ENCODE assay signal across 8 cellular contexts in genomic region chr6:155314773-155315515, GRCh38. TPM values are rescaled to one million over a fixed set of nuclear protein-coding genes. Genes with fewer than 3 reads are reported as not detected.
A peak's percentile ranks its signal among the peaks of the same experiment; 100 is the strongest.
DNase-seq lines count a peak whose midpoint lies in the region; ATAC-seq and TF ChIP-seq lines count a peak whose summit lies in the region.

No MANE protein-coding gene starts in this region.

- peak overlapping the region; percentile 92 to 98 (median 96) for H3K4me3 Mint-ChIP-seq in CD4-positive, alpha-beta memory T cell
- peak overlapping the region; percentile 99 for H3K4me3 Mint-ChIP-seq in activated CD4-positive, alpha-beta T cell treated with anti-CD3 and anti-CD28 coated beads, Interleukin-2, amount 10 ng/mL, durations not matched to agents 24 days and 14 days
- H3K4me3 Mint-ChIP-seq in naive thymus-derived CD8-positive, alpha-beta T cell, result peak overlapping the region; percentile 88 to 98 (median 96)

- peaks cover 12 to 48% (median 32%) of the 10 kb centered on the region in 4 donors for H3K4me1 Mint-ChIP-seq in CD4-positive, alpha-beta memory T cell
- peaks cover 28% of the 10 kb centered on the region for H3K4me1 Mint-ChIP-seq in activated CD4-positive, alpha-beta T cell treated with anti-CD3 and anti-CD28 coated beads, Interleukin-2, amount 10 ng/mL, durations not matched to agents 24 days and 14 days
- H3K4me1 Mint-ChIP-seq in naive thymus-derived CD8-positive, alpha-beta T cell, result peaks cover 8 to 49% (median 37%) of the 10 kb centered on the region in 4 donors

- no peaks in the 10 kb centered on the region for H3K27me3 Mint-ChIP-seq in CD4-positive, alpha-beta memory T cell
- peaks cover 2% of the 10 kb centered on the region for H3K27me3 Mint-ChIP-seq in activated CD4-positive, alpha-beta T cell treated with anti-CD3 and anti-CD28 coated beads, Interleukin-2, amount 10 ng/mL, durations not matched to agents 24 days and 14 days
- peaks cover 0 to 4% (median 2%) of the 10 kb centered on the region in 5 donors for H3K27me3 Mint-ChIP-seq in naive thymus-derived CD8-positive, alpha-beta T cell

- POLR2A ChIA-PET in CD4-positive, alpha-beta memory T cell (lab: Charles Lee; ENCODE audit: partially characterized antibody), result interaction anchor here (0.6 to 2.9 kb wide), 21 partner anchors 9 to 1706 kb away, joined by 3 to 18 read pairs (median 4); partner anchors contain the start of gene ARID1B
- POLR2A ChIA-PET in naive thymus-derived CD8-positive, alpha-beta T cell (lab: Charles Lee), result interaction anchor here (0.8 to 1.8 kb wide), 7 partner anchors 13 to 1707 kb away, joined by 3 to 6 read pairs (median 4); no protein-coding TSS in a partner anchor

- peaks cover 6% of the 10 kb centered on the region for H3K36me3 ChIP-seq in CD4-positive, alpha-beta memory T cell (ENCODE audit: insufficient read depth, low read length)
- H3K36me3 ChIP-seq in thyroid gland, result no peaks in the 10 kb centered on the region

- CTCF ChIA-PET in CD4-positive, alpha-beta memory T cell (lab: Charles Lee; ENCODE audit: partially characterized antibody), result interaction anchor here (0.7 to 6.1 kb wide), 12 partner anchors 11 to 1464 kb away, joined by 3 to 58 read pairs (median 4); no protein-coding TSS in a partner anchor

- H3K27me3 ChIP-seq in CD4-positive, alpha-beta memory T cell (ENCODE audit: insufficient read depth, low read length), result no peaks in the 10 kb centered on the region
- no peaks in the 10 kb centered on the region for H3K27me3 ChIP-seq in thyroid gland

- H3K4me3 ChIP-seq in CD4-positive, alpha-beta memory T cell (ENCODE audit: low read length in 2 of 2), result peak overlapping the region; percentile 85 to 95
- H3K4me3 ChIP-seq in thyroid gland (replicated peaks in 1 of 3), result peak overlapping the region in 2 of 3 donors; percentile 35 to 74

- H3K36me3 Mint-ChIP-seq in CD4-positive, alpha-beta memory T cell, result peaks cover 8 to 27% of the 10 kb centered on the region in 2 donors
- peaks cover 21% of the 10 kb centered on the region for H3K36me3 Mint-ChIP-seq in activated CD4-positive, alpha-beta T cell treated with anti-CD3 and anti-CD28 coated beads, Interleukin-2, amount 10 ng/mL, durations not matched to agents 24 days and 14 days (ENCODE audit: low read depth)
- peaks cover 0 to 17% (median 3%) of the 10 kb centered on the region in 3 donors for H3K36me3 Mint-ChIP-seq in naive thymus-derived CD8-positive, alpha-beta T cell

- DNase-seq in CD4-positive, alpha-beta memory T cell, result peak in 1 of 5 donors; percentile 67
- DNase-seq in NCI-H524 treated with DMSO at 0.1 percent for 48 hours (lab: John Stamatoyannopoulos, UW) (peak; percentile 95), erythroblast (lab: John Stamatoyannopoulos, UW) (peak; percentile 85 to 89), thyroid gland (peak; percentile 57)
- DNase-seq in activated CD4-positive, alpha-beta T cell treated with anti-CD3 and anti-CD28 coated beads, Interleukin-2, amount 10 ng/mL, durations not matched to agents 24 days and 14 days, result no peak
- DNase-seq in naive thymus-derived CD8-positive, alpha-beta T cell, result peak in 2 of 10 donors; percentile 4 to 14

- H3K27ac ChIP-seq in CD4-positive, alpha-beta memory T cell (ENCODE audit: low read depth, low read length), result peak overlapping the region; percentile 96
- H3K27ac ChIP-seq in thyroid gland, result peak overlapping the region; percentile 79 to 86 (median 80)

- WGBS in thyroid gland, 2 donors, result 4 to 6% methylated on average over 17 to 20 of the region's 20 CpGs

- TF ChIP-seq POLR2A in erythroblast (IDR thresholded peaks at IDR 0.05; ENCODE audit: low read length) (peak; percentile 90), thyroid gland (IDR thresholded peaks at IDR 0.05) (no peak)

- intact Hi-C loops in CD4-positive, alpha-beta memory T cell (cut with micrococcal nuclease), result loop anchor here (1.0 to 10.0 kb wide), 10 partner anchors 103 to 1957 kb away; partner anchors contain the start of gene SCAF8
- intact Hi-C loops in activated CD4-positive, alpha-beta T cell treated with anti-CD3 and anti-CD28 coated beads, Interleukin-2, amount 10 ng/mL, durations not matched to agents 24 days and 14 days (cut with micrococcal nuclease), result loop anchor here (1.0 to 10.0 kb wide), 6 partner anchors 103 to 1467 kb away; partner anchors contain the start of gene SCAF8
- intact Hi-C loops in thyroid gland (cut with DNase I), result no loop called here

- ATAC-seq in GM19328 (IDR thresholded peaks at IDR 0.05; ENCODE audit: unreplicated experiment), result peak; percentile 37
- peak; percentile 56 for ATAC-seq in HG03378 (IDR thresholded peaks at IDR 0.05; ENCODE audit: unreplicated experiment)
- ATAC-seq in naive thymus-derived CD8-positive, alpha-beta T cell, result peak; percentile 6 to 18

- H3K9me3 ChIP-seq in CD4-positive, alpha-beta memory T cell (ENCODE audit: control insufficient read depth in 1 of 2, low read length in 2 of 2), result no peaks in the 10 kb centered on the region
- no peaks in the 10 kb centered on the region for H3K9me3 ChIP-seq in thyroid gland

- peak overlapping the region; percentile 95 to 98 (median 97) for H3K27ac Mint-ChIP-seq in CD4-positive, alpha-beta memory T cell
- H3K27ac Mint-ChIP-seq in activated CD4-positive, alpha-beta T cell treated with anti-CD3 and anti-CD28 coated beads, Interleukin-2, amount 10 ng/mL, durations not matched to agents 24 days and 14 days, result peak overlapping the region; percentile 98
- H3K27ac Mint-ChIP-seq in naive thymus-derived CD8-positive, alpha-beta T cell, result peak overlapping the region; percentile 86 to 97 (median 96)

- peaks cover 37% of the 10 kb centered on the region for H3K4me1 ChIP-seq in CD4-positive, alpha-beta memory T cell (ENCODE audit: insufficient read depth, low read length)
- H3K4me1 ChIP-seq in thyroid gland, result peaks cover 0 to 4% of the 10 kb centered on the region in 2 donors

- peaks cover 0 to 4% (median 0%) of the 10 kb centered on the region in 8 donors for H3K9me3 Mint-ChIP-seq in CD4-positive, alpha-beta memory T cell
- no peaks in the 10 kb centered on the region for H3K9me3 Mint-ChIP-seq in activated CD4-positive, alpha-beta T cell treated with anti-CD3 and anti-CD28 coated beads, Interleukin-2, amount 10 ng/mL, durations not matched to agents 24 days and 14 days
- H3K9me3 Mint-ChIP-seq in naive thymus-derived CD8-positive, alpha-beta T cell, result peaks cover 0 to 1% (median 0%) of the 10 kb centered on the region in 9 donors

- TF ChIP-seq CTCF in thyroid gland (IDR thresholded peaks at IDR 0.05), result no peak

RNA-seq across cellular contexts. Expression of gene TFB1M, which starts 0.7 kb away (rescaled TPM):
- 10 to 100 TPM; 36.6 to 45.7 TPM for total RNA-seq in CD4-positive, alpha-beta memory T cell
- 10 to 100 TPM; 12.6 to 21.6 TPM for polyA plus RNA-seq in CD4-positive, alpha-beta memory T cell
- 36.8 and 41.4 TPM in 2 replicates for total RNA-seq in activated CD4-positive, alpha-beta T cell treated with anti-CD3 and anti-CD28 coated beads, Interleukin-2, amount 10 ng/mL, durations not matched to agents 24 days and 14 days
- total RNA-seq in naive thymus-derived CD8-positive, alpha-beta T cell, result 10 to 100 TPM; 32.5 to 34.7 TPM
- 10 to 100 TPM; 12.8 to 17.8 (median 13.0) TPM for polyA plus RNA-seq in naive thymus-derived CD8-positive, alpha-beta T cell
- total RNA-seq in thyroid gland, result 10 to 100 TPM; 13.9 to 28.1 (median 21.2) TPM

RNA-seq across cellular contexts. Expression of gene CLDN20, which starts 51.1 kb away (rescaled TPM):
- not detected for total RNA-seq in CD4-positive, alpha-beta memory T cell
- not detected for polyA plus RNA-seq in CD4-positive, alpha-beta memory T cell
- 0.21 TPM in 1 of 2 replicates, not detected in the other for total RNA-seq in activated CD4-positive, alpha-beta T cell treated with anti-CD3 and anti-CD28 coated beads, Interleukin-2, amount 10 ng/mL, durations not matched to agents 24 days and 14 days
- not detected for total RNA-seq in naive thymus-derived CD8-positive, alpha-beta T cell
- polyA plus RNA-seq in naive thymus-derived CD8-positive, alpha-beta T cell, result not detected
- total RNA-seq in thyroid gland, result not detected
